1 cellular context compared by ENCODE assay signal in genomic region chr5:15645776-15646175, GRCh38.
TF ChIP-seq lines count a peak whose summit lies in the region.

No MANE protein-coding gene starts in this region.

TF ChIP-seq in H1, 55 proteins besides CTCF, POLR2A, EP300 and RAD21:
- TF ChIP-seq BACH1 (IDR thresholded peaks at IDR 0.05; ENCODE audit: low read length) (no peak), PHF8 (conservative IDR thresholded peaks at IDR 0.05; ENCODE audit: low read depth, low read length) (no peak), RBBP5 (IDR thresholded peaks at IDR 0.05; ENCODE audit: borderline replicate concordance, low read depth, low read length) (no peak), SP1 (IDR thresholded peaks at IDR 0.05; ENCODE audit: low read depth, low read length) (no peak), RXRA (IDR thresholded peaks at IDR 0.05; ENCODE audit: insufficient read depth, low read depth, low read length) (no peak), RNF2 (IDR thresholded peaks at IDR 0.05; ENCODE audit: borderline replicate concordance, low read depth, low read length, missing control alignments, poor library complexity, severe bottlenecking) (no peak)
